8 cellular contexts compared by ENCODE assay signal in genomic region chr19:40750285-40751064, GRCh38. TPM values are rescaled to one million over a fixed set of nuclear protein-coding genes. Genes with fewer than 3 reads are reported as not detected.
DNase-seq lines count a peak whose midpoint lies in the region; ATAC-seq, FAIRE-seq and TF ChIP-seq lines count a peak whose summit lies in the region.

TSS of gene ACTMAP (minus strand) at chr19:40750477. CDS start at chr19:40749803, 674 bp downstream.

- H3K27ac ChIP-seq in WERI-Rb-1 (peak within 1 kb of the TSS; percentile 100), small intestine (ENCODE audit: low read depth in 1 of 2, low read length in 1 of 2) (peak within 1 kb of the TSS; percentile 87 to 96)

- H3K9me3 ChIP-seq in WERI-Rb-1 (ENCODE audit: severe bottlenecking) (no peaks in the 10 kb centered on the region), small intestine (ENCODE audit: control insufficient read depth, low read depth) (no peaks in the 10 kb centered on the region)

- DNase-seq in ACHN (peak; percentile 99), NCI-H2227 (lab: John Stamatoyannopoulos, UW; ENCODE audit: unreplicated experiment) (peak; percentile 100), WERI-Rb-1 (peak; percentile 100), bronchial epithelial cell (ENCODE audit: low read depth) (peak; percentile 98), iPS-NIHi11 (ENCODE audit: low spot score) (peak; percentile 97), small intestine (peak; percentile 100)

- in situ Hi-C loops in ACHN (cut with HindIII; ENCODE audit: low pct_ligation_motif_present, low pct_unique_long_range_greater_than_20kb, low sequenced_read_pairs) = no loop called here

- H3K27me3 ChIP-seq in WERI-Rb-1 (ENCODE audit: insufficient read depth, low read depth, severe bottlenecking) (no peaks in the 10 kb centered on the region), bronchial epithelial cell (ENCODE audit: control insufficient read depth, insufficient read depth, low read length) (no peaks in the 10 kb centered on the region), small intestine (ENCODE audit: control insufficient read depth in 2 of 2, insufficient read depth in 2 of 2, low read length in 2 of 2) (no peaks in the 10 kb centered on the region)

- TF ChIP-seq CTCF in WERI-Rb-1 (IDR thresholded peaks at IDR 0.05; ENCODE audit: low read depth, low read length) (no peak), bronchial epithelial cell (IDR thresholded peaks at IDR 0.05; ENCODE audit: insufficient read depth, low read length, severe bottlenecking) (no peak)

- H3K36me3 ChIP-seq in WERI-Rb-1 (peaks cover 29% of the 10 kb centered on the region), bronchial epithelial cell (ENCODE audit: control insufficient read depth, insufficient read depth, low read length) (peaks cover 2% of the 10 kb centered on the region), small intestine (ENCODE audit: control insufficient read depth in 2 of 2, insufficient read depth in 2 of 2, low read length in 2 of 2) (no peaks in the 10 kb centered on the region)

- ATAC-seq in GM18873 (IDR thresholded peaks at IDR 0.05; ENCODE audit: low FRiP score, unreplicated experiment) (peak; percentile 83), HG03139 (IDR thresholded peaks at IDR 0.05; ENCODE audit: unreplicated experiment) (peak; percentile 78)

- H3K4me1 ChIP-seq in small intestine (ENCODE audit: control insufficient read depth in 2 of 2, insufficient read depth in 1 of 2, low read depth in 1 of 2, low read length in 1 of 2) = peaks cover 0 to 5% of the 10 kb centered on the region in 2 donors

- peak within 1 kb of the TSS; percentile 98 for H3K4me3 ChIP-seq in WERI-Rb-1 (ENCODE audit: low read depth, low read length)
- H3K4me3 ChIP-seq in bronchial epithelial cell (ENCODE audit: low read depth, low read length) = peak within 1 kb of the TSS; percentile 56
- peak within 1 kb of the TSS; percentile 71 to 73 for H3K4me3 ChIP-seq in small intestine (ENCODE audit: low read depth in 1 of 2, low read length in 2 of 2)

- FAIRE-seq in bronchial epithelial cell (lab: Jason Lieb, UNC) = no peak
- peak; percentile 89 for FAIRE-seq in small intestine (lab: Jason Lieb, UNC)

- 0 to 1% (median 0%) methylated on average over 52 of the region's 52 CpGs for WGBS in small intestine, 3 donors

RNA-seq across cellular contexts. Expression of gene ACTMAP, which starts in this region (rescaled TPM):
- total RNA-seq in bronchial epithelial cell = 0.26 TPM in 2 replicates
- 10 to 100 TPM; 12.1 to 27.5 (median 19.5) TPM for polyA plus RNA-seq in small intestine

Comparison
In these comparisons a context has a peak if more than half of its experiments do, and no peak if none do; other contexts are left out.
1. Peak in every context shown above with its lines: DNase-seq, ATAC-seq, H3K4me3 ChIP-seq and H3K27ac ChIP-seq.
2. Peak in DNase-seq and H3K4me3 ChIP-seq in bronchial epithelial cell; RNA of the gene not detected or under 1 TPM.